In genomic region chr20:43444107-43444506, GRCh38 we compare ENCODE assay signal across 20 cellular contexts.
"Had no signal": no experiment of that assay in that cellular context is flagged by ENCODE, and none has a peak within 500 bp of the region (broad histone marks: within the 10 kb centered on the region; RNA-seq: fewer than 3 reads in every experiment).

No MANE protein-coding gene starts in this region.

- DNase-seq: activated CD4-positive, alpha-beta T cell treated with anti-CD3 and anti-CD28 coated beads for 36 hours; activated CD8-positive, alpha-beta T cell treated with anti-CD3 and anti-CD28 coated beads for 36 hours; activated effector memory CD4-positive, alpha-beta T cell treated with Interleukin-2 at 50 U/mL for 16 hours; activated naive CD4-positive, alpha-beta T cell treated with anti-CD3 and anti-CD28 coated beads, Interleukin-2, amount 50 U/mL, for 16 hours; activated T-cell treated with anti-CD3 and anti-CD28 coated beads, Interleukin-2, amount 50 U/mL, for 4 hours; effector memory CD8-positive, alpha-beta T cell; foreskin keratinocyte; glutamatergic neuron; hypothalamus; left ventricle myocardium superior; mesenchymal stem cell; right cardiac atrium; stimulated activated CD4-positive, alpha-beta T cell treated with anti-CD3 and anti-CD28 coated beads, Interleukin-15, amount 100 ng/mL, for 24 hours; stimulated activated CD4-positive, alpha-beta T cell treated with anti-CD3 and anti-CD28 coated beads, Interleukin-4, amount 100 ng/mL, for 1 hour; stimulated activated naive B cell treated with anti-CD40 and anti-IgM and Interleukin-4, amounts not matched to agents 10 μg/mL and 1 μg/mL and 100 μg/mL, for 72 hours had no signal

- H3K27ac Mint-ChIP-seq: activated CD4-positive, alpha-beta T cell treated with anti-CD3 and anti-CD28 coated beads for 36 hours; activated CD8-positive, alpha-beta T cell treated with anti-CD3 and anti-CD28 coated beads for 36 hours; dendritic cell treated with granulocyte-macrophage colony-stimulating factor and Interleukin-4, amounts not matched to agents 40 ng/mL and 50 ng/mL, for 4 days; effector memory CD8-positive, alpha-beta T cell; stimulated activated naive B cell treated with anti-CD40 and anti-IgM and Interleukin-4, amounts not matched to agents 10 μg/mL and 1 μg/mL and 100 μg/mL, for 72 hours had no signal

- H3K9me3 ChIP-seq: prostate gland, tibial nerve, vagina had no signal

- H3K36me3 ChIP-seq: prostate gland, tibial nerve, vagina had no signal

- H3K4me3 ChIP-seq: prostate gland, skin epidermis, tibial nerve, vagina had no signal

- H3K27ac ChIP-seq: foreskin keratinocyte, prostate gland, skin epidermis, tibial nerve, vagina had no signal

- H3K9me3 Mint-ChIP-seq: activated T-cell treated with anti-CD3 and anti-CD28 coated beads, Interleukin-2, amount 50 U/mL, for 4 hours; dendritic cell treated with granulocyte-macrophage colony-stimulating factor and Interleukin-4, amounts not matched to agents 40 ng/mL and 50 ng/mL, for 4 days; effector memory CD8-positive, alpha-beta T cell had no signal

- H3K4me3 Mint-ChIP-seq: activated CD4-positive, alpha-beta T cell treated with anti-CD3 and anti-CD28 coated beads for 36 hours; activated CD8-positive, alpha-beta T cell treated with anti-CD3 and anti-CD28 coated beads for 36 hours; activated T-cell treated with anti-CD3 and anti-CD28 coated beads, Interleukin-2, amount 50 U/mL, for 4 hours; dendritic cell treated with granulocyte-macrophage colony-stimulating factor and Interleukin-4, amounts not matched to agents 40 ng/mL and 50 ng/mL, for 4 days; effector memory CD8-positive, alpha-beta T cell; stimulated activated naive B cell treated with anti-CD40 and anti-IgM and Interleukin-4, amounts not matched to agents 10 μg/mL and 1 μg/mL and 100 μg/mL, for 72 hours had no signal

- H3K4me1 ChIP-seq: foreskin keratinocyte, prostate gland, tibial nerve, vagina had no signal
